8 cellular contexts compared by ENCODE assay signal in genomic region chr4:112145326-112145819, GRCh38. TPM values are rescaled to one million over a fixed set of nuclear protein-coding genes. Genes with fewer than 3 reads are reported as not detected.
DNase-seq lines count a peak whose midpoint lies in the region; ATAC-seq, FAIRE-seq and TF ChIP-seq lines count a peak whose summit lies in the region.

Gene FAM241A, plus strand, starts transcription at chr4:112145454. Its CDS starts 127 bp downstream, at chr4:112145581.

- peak within 1 kb of the TSS; percentile 77 for H3K9ac ChIP-seq in NT2/D1 (ENCODE audit: insufficient read length, low read depth)
- peak within 1 kb of the TSS; percentile 86 for H3K9ac ChIP-seq in mucosa of stomach (ENCODE audit: low read length)

- H3K36me3 ChIP-seq in NT2/D1 (ENCODE audit: insufficient read depth, insufficient read length, low read length) (no peaks in the 10 kb centered on the region), mucosa of stomach (ENCODE audit: control insufficient read depth, insufficient read depth, low read length) (no peaks in the 10 kb centered on the region)

- H3K4me3 Mint-ChIP-seq in CD14-positive monocyte = peak within 1 kb of the TSS; percentile 97

- peak within 1 kb of the TSS; percentile 67 for H3K4me3 ChIP-seq in NT2/D1 (ENCODE audit: insufficient read length, low read depth)
- H3K4me3 ChIP-seq in mucosa of stomach (ENCODE audit: low read length) = peak within 1 kb of the TSS; percentile 81

- peak within 1 kb of the TSS; percentile 62 for H3K27ac ChIP-seq in epithelial cell of prostate

- H3K27me3 ChIP-seq in NT2/D1 (ENCODE audit: insufficient read depth, insufficient read length) = peaks cover 28% of the 10 kb centered on the region
- no peaks in the 10 kb centered on the region for H3K27me3 ChIP-seq in mucosa of stomach (ENCODE audit: control insufficient read depth, insufficient read depth, low read length)

- peak; percentile 89 for FAIRE-seq in GM19239 (lab: Jason Lieb, UNC)

- H3K27me3 Mint-ChIP-seq in CD14-positive monocyte (ENCODE audit: low read depth in 3 of 3) = peaks cover 0 to 5% (median 0%) of the 10 kb centered on the region in 3 donors

- peaks cover 37% of the 10 kb centered on the region for H3K4me1 Mint-ChIP-seq in CD14-positive monocyte

- TF ChIP-seq CTCF in CD14-positive monocyte (IDR thresholded peaks at IDR 0.05) = no peak

- H3K4me1 ChIP-seq in NT2/D1 (ENCODE audit: insufficient read depth, insufficient read length) (no peaks in the 10 kb centered on the region), mucosa of stomach (ENCODE audit: control insufficient read depth, insufficient read depth, low read length) (peaks cover 12% of the 10 kb centered on the region)

- peaks cover 0 to 2% (median 0%) of the 10 kb centered on the region in 7 donors for H3K9me3 Mint-ChIP-seq in CD14-positive monocyte

- H3K36me3 Mint-ChIP-seq in CD14-positive monocyte = peaks cover under 1 to 2% of the 10 kb centered on the region in 2 donors

- no peaks in the 10 kb centered on the region for H3K9me3 ChIP-seq in NT2/D1 (ENCODE audit: insufficient read depth, low read length)
- H3K9me3 ChIP-seq in mucosa of stomach (ENCODE audit: control insufficient read depth, low read length) = no peaks in the 10 kb centered on the region

- DNase-seq in CD14-positive monocyte (ENCODE audit: low spot score) (peak; percentile 72), GM19239 (ENCODE audit: insufficient read length, low spot score) (peak; percentile 89), NT2/D1 (ENCODE audit: low read depth, low spot score) (peak; percentile 58), activated T-cell treated with anti-CD3 and anti-CD28 coated beads for 24 hours (ENCODE audit: low read depth) (peak; percentile 88), epithelial cell of prostate (ENCODE audit: low read depth, low spot score) (no peak)
- peak; percentile 83 for DNase-seq in stimulated activated CD8-positive, alpha-beta memory T cell treated with anti-CD3 and anti-CD28 coated beads, Interleukin-7, amount 100 ng/mL, for 24 hours (ENCODE audit: low read depth)

- H3K27ac Mint-ChIP-seq in CD14-positive monocyte = peak within 1 kb of the TSS; percentile 91 to 96 (median 95)

- peak; percentile 91 for ATAC-seq in HG03439 (IDR thresholded peaks at IDR 0.05; ENCODE audit: unreplicated experiment)

- intact Hi-C loops in CD14-positive monocyte (cut with micrococcal nuclease) = loop anchor here in 1 of 2 donors (10.0 kb wide), 1 partner anchor 89 kb away; the partner anchor contains the start of gene AP1AR

RNA-seq across cellular contexts. Expression of gene FAM241A, which starts in this region (rescaled TPM):
- polyA plus RNA-seq in CD14-positive monocyte = 1 to 10 TPM; 4.8 to 5.5 TPM
